ENCODE assay signal across 9 cellular contexts in the genomic region with DNA sequence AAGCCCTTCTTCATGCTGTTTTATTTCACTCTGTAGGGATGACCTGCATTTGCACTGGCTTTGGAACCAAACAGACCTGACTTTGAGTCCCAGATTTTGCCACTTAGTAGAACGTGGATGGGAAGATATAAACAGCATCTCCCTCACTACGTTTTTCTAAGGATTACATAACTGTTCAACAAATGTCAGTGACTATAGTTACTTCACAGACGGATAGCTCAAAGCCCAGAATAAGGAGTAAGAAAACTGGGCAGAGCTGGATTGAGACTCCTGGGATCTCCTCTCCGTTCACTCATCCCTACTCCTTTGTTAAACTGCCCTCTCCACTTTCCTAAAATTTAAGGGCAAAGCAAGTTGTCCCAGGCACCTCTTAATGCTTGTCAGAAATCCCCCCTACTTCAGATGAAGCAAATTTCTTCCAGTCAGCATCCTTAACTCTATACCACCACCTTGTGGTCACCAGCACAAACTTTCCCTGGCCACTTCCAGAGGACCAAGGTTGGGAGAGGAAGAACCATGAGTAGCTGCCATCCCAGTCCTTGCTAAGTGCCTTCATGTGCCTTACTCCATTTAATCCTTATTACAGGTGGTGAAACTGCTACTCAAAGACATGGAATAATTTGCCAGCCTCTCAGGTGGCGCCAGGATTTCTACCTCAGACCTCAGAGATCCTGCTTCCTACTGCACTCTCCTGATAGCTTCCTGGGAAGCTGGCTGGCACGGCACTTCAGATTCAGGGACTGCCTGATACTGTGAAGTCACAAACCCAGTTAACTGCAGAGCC. TPM values are rescaled to one million over a fixed set of nuclear protein-coding genes. Genes with fewer than 3 reads are reported as not detected.
A peak's percentile ranks its signal among the peaks of the same experiment; 100 is the strongest.
DNase-seq lines count a peak whose midpoint lies in the region; ATAC-seq and TF ChIP-seq lines count a peak whose summit lies in the region.
"Had no signal": no experiment of that assay in that cellular context is flagged by ENCODE, and none has a peak within 500 bp of the region (broad histone marks: within the 10 kb centered on the region; RNA-seq: fewer than 3 reads in every experiment).

No MANE protein-coding gene starts in this region.

- H3F3A ChIP-seq in PC-3 (ENCODE audit: low read length, unreplicated experiment) = no peaks in the 10 kb centered on the region

- H2AFZ ChIP-seq in PC-3 (ENCODE audit: low read length) = no peak overlapping the region

- H3K27me3 ChIP-seq in HUES48 (ENCODE audit: control insufficient read depth, insufficient read depth, low read length) (no peaks in the 10 kb centered on the region), PC-3 (ENCODE audit: low read length) (no peaks in the 10 kb centered on the region)
- H3K27me3 ChIP-seq: BLaER1 had no signal

- no TSS peak for BruUV-seq in PC-3 (replicated peaks; lab: Mats Ljungman, UMichigan)

- H3K4me1 ChIP-seq in HUES48 (ENCODE audit: control insufficient read depth, insufficient read depth, low read length) (no peaks in the 10 kb centered on the region), PC-3 (ENCODE audit: insufficient read depth, low read length) (no peaks in the 10 kb centered on the region)
- H3K4me1 ChIP-seq: BLaER1 had no signal

- DNase-seq in NCI-H2081 (lab: John Stamatoyannopoulos, UW) = peak; percentile 42 to 49
- DNase-seq in NCI-H2081 treated with DMSO at 0.1 percent for 48 hours (lab: John Stamatoyannopoulos, UW) = no peak
- peak; percentile 66 for DNase-seq in PC-3
- DNase-seq in central memory CD4-positive, alpha-beta T cell = peak; percentile 38
- DNase-seq in islet precursor cell = peak; percentile 77
- peak; percentile 34 for DNase-seq in stimulated activated CD8-positive, alpha-beta memory T cell treated with anti-CD3 and anti-CD28 coated beads, Interleukin-4, amount 100 ng/mL, for 48 hours

- intact Hi-C loops in PC-3 (cut with micrococcal nuclease) = loop anchor here (1.0 kb wide), 2 partner anchors 39 to 54 kb away; no protein-coding TSS in a partner anchor

- H4K20me1 ChIP-seq in PC-3 (ENCODE audit: low read length) = no peaks in the 10 kb centered on the region

- TF ChIP-seq CTCF in PC-3 (conservative IDR thresholded peaks at IDR 0.05; ENCODE audit: low read depth, low read length) = peak; percentile 67

- H3K9ac ChIP-seq in HUES48 (ENCODE audit: low read depth, low read length) (no peak overlapping the region), PC-3 (ENCODE audit: low read length) (no peak overlapping the region)
- H3K9ac ChIP-seq: BLaER1 had no signal

- peak overlapping the region; percentile 55 for H3K27ac ChIP-seq in HUES48 (ENCODE audit: low read depth, low read length)
- no peak overlapping the region for H3K27ac ChIP-seq in PC-3 (ENCODE audit: low read length)
- H3K27ac ChIP-seq: BLaER1 had no signal

- no peak overlapping the region for H3K4me2 ChIP-seq in PC-3 (ENCODE audit: low read length)
- H3K4me2 ChIP-seq: BLaER1 had no signal

- CTCF ChIA-PET in PC-3 (lab: Charles Lee) = interaction anchor here (0.5 to 1.6 kb wide), 8 partner anchors 33 to 55 kb away, joined by 3 to 12 read pairs (median 4); partner anchors contain the start of gene EGR1

- H3K36me3 ChIP-seq in HUES48 (ENCODE audit: control insufficient read depth, insufficient read depth, low read length) = peaks cover 32% of the 10 kb centered on the region
- H3K36me3 ChIP-seq in PC-3 (ENCODE audit: low read depth, low read length) = peaks cover 9% of the 10 kb centered on the region; the same call in 1 of the 2 replicates

- no peaks in the 10 kb centered on the region for H3K79me2 ChIP-seq in PC-3 (ENCODE audit: low read length)

- H3K4me3 ChIP-seq in HUES48 (ENCODE audit: low read depth, low read length) (no peak overlapping the region), PC-3 (ENCODE audit: low read length) (no peak overlapping the region)
- H3K4me3 ChIP-seq: BLaER1 had no signal

- ATAC-seq in PC-3 = peak; percentile 81
- ATAC-seq in HG02884 (IDR thresholded peaks at IDR 0.05; ENCODE audit: unreplicated experiment) = no peak

- H3K9me3 ChIP-seq in HUES48 (ENCODE audit: control insufficient read depth, insufficient read depth, low read length) = no peaks in the 10 kb centered on the region
- H3K9me3 ChIP-seq in PC-3 (ENCODE audit: low read length) = no peaks in the 10 kb centered on the region
- H3K9me3 ChIP-seq: BLaER1 had no signal

- POLR2A ChIA-PET in PC-3 (lab: Charles Lee; ENCODE audit: unreplicated experiment) = no interaction called here

- H3K9me2 ChIP-seq in PC-3 (replicated peaks; ENCODE audit: low read length) = no peaks in the 10 kb centered on the region

RNA-seq across cellular contexts. Expression of gene EGR1, which starts 38.4 kb away (rescaled TPM):
- total RNA-seq in PC-3 (2014; rRNA removed) = 1.5 and 1.9 TPM in 2 replicates

RNA-seq across cellular contexts. Expression of gene ETF1, which starts 39.4 kb away (rescaled TPM):
- total RNA-seq in PC-3 (2014; rRNA removed) = 57.3 and 64.1 TPM in 2 replicates
